Comparison of ENCODE assay signal across 16 cellular contexts in the genomic region with DNA sequence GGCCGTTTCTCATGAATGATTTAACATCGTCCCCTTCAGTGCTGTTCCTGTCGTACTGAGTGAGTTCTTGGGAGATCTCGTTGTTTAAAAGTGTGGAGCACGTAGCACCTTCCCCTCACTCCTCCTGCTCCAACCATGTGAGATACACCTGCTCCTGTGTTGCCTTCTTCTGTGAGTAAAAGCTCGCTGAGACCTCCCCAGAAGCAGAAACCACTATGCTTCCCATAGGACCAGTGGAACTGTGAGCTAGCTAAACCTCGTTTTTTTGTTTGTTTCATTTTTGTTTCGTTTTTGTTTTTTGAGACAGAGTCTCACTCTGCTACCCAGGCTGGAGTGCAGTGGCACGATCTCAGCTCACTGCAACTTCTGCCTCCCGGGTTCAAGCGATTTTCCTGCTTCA.
DNase-seq lines count a peak whose midpoint lies in the region; ATAC-seq, FAIRE-seq and TF ChIP-seq lines count a peak whose summit lies in the region.
"Had no signal": no experiment of that assay in that cellular context is flagged by ENCODE, and none has a peak within 500 bp of the region (broad histone marks: within the 10 kb centered on the region; RNA-seq: fewer than 3 reads in every experiment).

No MANE protein-coding gene starts in this region.

- DNase-seq in IMR-90 = no peak
- DNase-seq in PC-3 = no peak
- DNase-seq in K562 (ENCODE audit: extremely low read depth in 1 of 4, low spot score in 3 of 4) = peak in 1 of 4 experiments; percentile 49
- no peak for DNase-seq in RPMI8226
- DNase-seq in SIG-M5 (lab: John Stamatoyannopoulos, UW) = no peak
- DNase-seq in DMS153 (lab: John Stamatoyannopoulos, UW) = no peak
- DNase-seq: C1 segment of cervical spinal cord; CD4-positive, alpha-beta T cell; DMS79 treated with DMSO at 0.1 percent for 48 hours; GDM1 had no signal

- H3K56ac ChIP-seq in IMR-90 (ENCODE audit: extremely low read depth, insufficient read depth, low read length) = no peak overlapping the region

- H3K27ac ChIP-seq in IMR-90 (ENCODE audit: insufficient read depth, low read length) (no peak overlapping the region), PC-3 (ENCODE audit: low read length) (no peak overlapping the region), K562 (ENCODE audit: extremely low read depth, low read depth, low read length) (peak overlapping the region; percentile 90)
- H3K27ac ChIP-seq: HL-60 had no signal

- no peak for TF ChIP-seq EP300 in K562 (IDR thresholded peaks at IDR 0.05; ENCODE audit: low read length)

- peak overlapping the region; percentile 15 for H2AK5ac ChIP-seq in IMR-90 (ENCODE audit: low read depth, low read length)

- H3K9me3 ChIP-seq in IMR-90 (ENCODE audit: control insufficient read depth, insufficient read depth, low read length) = no peaks in the 10 kb centered on the region
- H3K9me3 ChIP-seq in PC-3 (ENCODE audit: low read length) = no peaks in the 10 kb centered on the region
- H3K9me3 ChIP-seq in K562 (replicated peaks; ENCODE audit: control insufficient read depth, insufficient read depth, low read depth, low read length) = no peaks in the 10 kb centered on the region
- H3K9me3 ChIP-seq: HAP-1 had no signal

- H3K18ac ChIP-seq in IMR-90 (ENCODE audit: low read depth, low read length) = peak overlapping the region; percentile 45

- 0 out of 4 replicates have a peak overlapping the region, but pooled peaks of 1 of the 2 experiments have one; percentile 26 for H4K8ac ChIP-seq in IMR-90 (ENCODE audit: low read depth in 2 of 2, low read length in 2 of 2)

- no peaks in the 10 kb centered on the region for H3K9me2 ChIP-seq in PC-3 (replicated peaks; ENCODE audit: low read length)

- no peaks in the 10 kb centered on the region for H3F3A ChIP-seq in PC-3 (ENCODE audit: low read length, unreplicated experiment)

- H3K79me2 ChIP-seq in PC-3 (ENCODE audit: low read length) (no peaks in the 10 kb centered on the region), K562 (ENCODE audit: control insufficient read depth, insufficient read depth, low read length) (peaks cover 99% of the 10 kb centered on the region)

- dilution Hi-C loops in IMR-90 (cut with HindIII; ENCODE audit: low sequenced_read_pairs, unreplicated experiment) = no loop called here

- TF ChIP-seq CTCF in IMR-90 (conservative IDR thresholded peaks at IDR 0.05; ENCODE audit: low read depth, low read length) (no peak), PC-3 (conservative IDR thresholded peaks at IDR 0.05; ENCODE audit: low read depth, low read length) (no peak), K562 (IDR thresholded peaks at IDR 0.05 in 2 of 3, conservative IDR thresholded peaks at IDR 0.05 in 1 of 3; ENCODE audit: insufficient read depth in 2 of 3, low read depth in 1 of 3, low read length in 3 of 3) (no peak)

- H3K9ac ChIP-seq in IMR-90 (ENCODE audit: low read depth, low read length) (no peak overlapping the region), PC-3 (ENCODE audit: low read length) (no peak overlapping the region), K562 (ENCODE audit: insufficient read depth in 1 of 2, low read depth in 2 of 2, low read length in 2 of 2) (peak overlapping the region; percentile 60 to 71; a peak in 3 of 4 replicates)

- H4K20me1 ChIP-seq in IMR-90 (ENCODE audit: insufficient read depth, low read length) = no peaks in the 10 kb centered on the region
- H4K20me1 ChIP-seq in PC-3 (ENCODE audit: low read length) = no peaks in the 10 kb centered on the region
- no peaks in the 10 kb centered on the region for H4K20me1 ChIP-seq in K562 (replicated peaks; ENCODE audit: control insufficient read depth, insufficient read depth, low read length)

- peak overlapping the region; percentile 85; the same call in 1 of the 3 replicates for H2BK15ac ChIP-seq in IMR-90 (ENCODE audit: low read depth, low read length)

- POLR2A ChIA-PET in IMR-90 (lab: Charles Lee; ENCODE audit: unreplicated experiment) = no interaction called here
- POLR2A ChIA-PET in PC-3 (lab: Charles Lee; ENCODE audit: unreplicated experiment) = no interaction called here
- POLR2A ChIA-PET in K562 (lab: Yijun Ruan, JAX) = interaction anchor here (0.6 to 1.5 kb wide), 5 partner anchors 8 to 1498 kb away, joined by 3 to 6 read pairs (median 3); no protein-coding TSS in a partner anchor

- no peak overlapping the region for H2BK5ac ChIP-seq in IMR-90 (ENCODE audit: low read depth, low read length, poor library complexity, severe bottlenecking)

- no peak overlapping the region for H3K23ac ChIP-seq in IMR-90 (ENCODE audit: low read depth, low read length)

- peak overlapping the region; percentile 45; the same call in 1 of the 2 replicates for H4K5ac ChIP-seq in IMR-90 (ENCODE audit: low read depth, low read length)

- BruUV-seq in IMR-90 (replicated peaks; lab: Mats Ljungman, UMichigan) (no TSS peak), PC-3 (replicated peaks; lab: Mats Ljungman, UMichigan) (no TSS peak), K562 (replicated peaks; lab: Mats Ljungman, UMichigan) (no TSS peak)

- intact Hi-C loops in IMR-90 (cut with micrococcal nuclease) (no loop called here), PC-3 (cut with micrococcal nuclease) (no loop called here), K562 (cut with micrococcal nuclease) (no loop called here)

- peaks cover 9% of the 10 kb centered on the region for H3K4me1 ChIP-seq in IMR-90 (ENCODE audit: control insufficient read depth, insufficient read depth, low read length)
- H3K4me1 ChIP-seq in PC-3 (ENCODE audit: insufficient read depth, low read length) = no peaks in the 10 kb centered on the region; the same call in 1 of the 2 replicates
- peaks cover 26 to 60% of the 10 kb centered on the region in 2 experiments for H3K4me1 ChIP-seq in K562 (replicated peaks in 1 of 2; ENCODE audit: control insufficient read depth in 2 of 2, insufficient read depth in 2 of 2, low read length in 2 of 2)
- H3K4me1 ChIP-seq: HAP-1 had no signal

- H2BK20ac ChIP-seq in IMR-90 (ENCODE audit: low read depth, low read length) = peak overlapping the region; percentile 69

- no peaks in the 10 kb centered on the region for H3K79me1 ChIP-seq in IMR-90 (ENCODE audit: low read depth in 1 of 2, low read length in 2 of 2)

- no peak overlapping the region for H3K14ac ChIP-seq in IMR-90 (replicated peaks; ENCODE audit: low read depth, low read length)

- no peak for TF ChIP-seq POLR2A in IMR-90 (IDR thresholded peaks at IDR 0.05; ENCODE audit: low read depth, low read length)
- TF ChIP-seq POLR2A in K562 (conservative IDR thresholded peaks at IDR 0.05) = peak; percentile 58

- H2AFZ ChIP-seq in IMR-90 (replicated peaks; ENCODE audit: low read length, poor library complexity) (no peak overlapping the region), PC-3 (ENCODE audit: low read length) (peak overlapping the region; percentile 31; the same call in 1 of the 2 replicates), K562 (ENCODE audit: low read depth, low read length) (peak overlapping the region; percentile 70; the same call in 1 of the 2 replicates)

- peak overlapping the region; percentile 41; the same call in 1 of the 2 replicates for H3K4ac ChIP-seq in IMR-90 (ENCODE audit: low read depth, low read length)

- H3K4me3 ChIP-seq in IMR-90 (ENCODE audit: insufficient read depth, low read depth, low read length) (no peak overlapping the region), PC-3 (ENCODE audit: low read length) (no peak overlapping the region), K562 (0 out of 2 replicates have a peak overlapping the region, but pooled peaks have one; percentile 16)
- H3K4me3 ChIP-seq: HAP-1 had no signal

- H3K9me1 ChIP-seq in IMR-90 (ENCODE audit: insufficient read depth, low read length) (no peaks in the 10 kb centered on the region), K562 (ENCODE audit: control insufficient read depth, insufficient read depth, low read length) (no peaks in the 10 kb centered on the region)

- ATAC-seq in IMR-90 (ENCODE audit: low read depth) = no peak
- no peak for ATAC-seq in PC-3
- ATAC-seq in K562 = peak; percentile 7
- no peak for ATAC-seq in HG03039 (IDR thresholded peaks at IDR 0.05; ENCODE audit: unreplicated experiment)

- no CpG with 5 or more reads among the region's 11 CpGs for whole genome bisulfite sequencing in IMR-90 (ENCODE audit: extremely low coverage in 2 of 2, insufficient read length in 1 of 2), 2 experiments
- 11% methylated on average over 10 of the region's 11 CpGs for WGBS in K562 (ENCODE audit: insufficient coverage, low coverage, missing lambda C conversion rate)

- no peak overlapping the region for H3K4me2 ChIP-seq in IMR-90 (ENCODE audit: low read depth, low read length)
- no peak overlapping the region for H3K4me2 ChIP-seq in PC-3 (ENCODE audit: low read length)
- H3K4me2 ChIP-seq in K562 (ENCODE audit: insufficient read depth, low read length) = peak overlapping the region; percentile 88

- H3K27me3 ChIP-seq in IMR-90 (ENCODE audit: control insufficient read depth, insufficient read depth, low read length) (no peaks in the 10 kb centered on the region), PC-3 (ENCODE audit: low read length) (no peaks in the 10 kb centered on the region), K562 (ENCODE audit: control insufficient read depth in 2 of 2, insufficient read depth in 2 of 2, low read length in 2 of 2) (no peaks in the 10 kb centered on the region)

- no peak for FAIRE-seq in K562 (lab: Jason Lieb, UNC)
- FAIRE-seq: A204.1, GM12892, H1 had no signal

- no peak overlapping the region for H2AK9ac ChIP-seq in IMR-90 (replicated peaks; ENCODE audit: low read depth, low read length, poor library complexity)

- CTCF ChIA-PET in IMR-90 (lab: Yijun Ruan, JAX) (no interaction called here), PC-3 (lab: Charles Lee) (no interaction called here), K562 (lab: Yijun Ruan, JAX; ENCODE audit: low intra/inter-chr PET ratio) (no interaction called here)

- in situ Hi-C loops in IMR-90 (cut with MboI; ENCODE audit: low sequenced_read_pairs) (no loop called here), K562 (cut with MboI) (no loop called here)

- peak overlapping the region; percentile 47; the same call in 1 of the 2 replicates for H2BK120ac ChIP-seq in IMR-90 (ENCODE audit: low read depth, low read length)

- TF ChIP-seq RAD21 in IMR-90 (IDR thresholded peaks at IDR 0.05; ENCODE audit: low read length) = no peak
- no peak for TF ChIP-seq RAD21 in K562 (CRISPR knock-in tag; conservative IDR thresholded peaks at IDR 0.05 in 1 of 2, IDR thresholded peaks at IDR 0.05 in 1 of 2)

- 0 out of 2 replicates have a peak overlapping the region, but pooled peaks have one; percentile 38 for H4K91ac ChIP-seq in IMR-90 (ENCODE audit: insufficient read depth, low read depth, low read length)

- no peaks in the 10 kb centered on the region for H3K36me3 ChIP-seq in IMR-90 (ENCODE audit: control insufficient read depth, insufficient read depth, low read length)
- no peaks in the 10 kb centered on the region for H3K36me3 ChIP-seq in PC-3 (ENCODE audit: low read depth, low read length)
- peaks cover 5% of the 10 kb centered on the region; the same call in 1 of the 3 replicates for H3K36me3 ChIP-seq in K562 (ENCODE audit: control insufficient read depth, insufficient read depth, low read length)
- H3K36me3 ChIP-seq: HAP-1 had no signal

Comparison
In these comparisons a context has a peak if more than half of its experiments do, and no peak if none do; other contexts are left out.
1. H3K9ac ChIP-seq: peak in K562 (2 of 2); none in IMR-90 (single experiment) and PC-3 (single experiment).